19 cellular contexts compared by ENCODE assay signal in the genomic region with DNA sequence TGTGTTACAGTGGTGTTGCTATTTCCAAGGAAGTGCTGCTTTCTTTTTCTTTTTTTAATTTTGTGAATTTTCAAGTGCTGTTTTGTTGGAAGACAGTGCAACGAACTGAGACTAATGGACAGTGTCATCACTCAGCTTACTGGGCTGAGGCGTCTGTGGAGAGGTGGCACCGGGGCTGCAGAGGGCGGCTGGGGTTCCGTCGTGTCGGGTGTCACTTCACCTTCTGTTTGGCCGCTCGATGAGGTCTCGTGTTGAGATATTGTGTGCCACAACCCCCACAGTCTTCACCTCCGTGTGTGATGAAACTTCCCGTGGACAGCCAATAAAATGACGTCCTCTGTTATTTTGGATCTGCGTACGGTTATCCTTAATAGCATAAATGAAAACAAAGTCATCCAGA.
DNase-seq lines count a peak whose midpoint lies in the region; ATAC-seq, FAIRE-seq and TF ChIP-seq lines count a peak whose summit lies in the region.
"Had no signal": no experiment of that assay in that cellular context is flagged by ENCODE, and none has a peak within 500 bp of the region (broad histone marks: within the 10 kb centered on the region; RNA-seq: fewer than 3 reads in every experiment).

No MANE protein-coding gene starts in this region.

- peaks cover 4% of the 10 kb centered on the region for H3K27me3 Mint-ChIP-seq in endothelial cell (ENCODE audit: unreplicated experiment)
- H3K27me3 Mint-ChIP-seq: B cell; CD8-positive, alpha-beta memory T cell had no signal

- H3K4me1 Mint-ChIP-seq in endothelial cell (ENCODE audit: unreplicated experiment): peaks cover 35% of the 10 kb centered on the region
- H3K4me1 Mint-ChIP-seq: B cell; CD8-positive, alpha-beta memory T cell had no signal

- ATAC-seq in right cardiac atrium: peak; percentile 18 to 22
- ATAC-seq: GM12878, HCT116 had no signal

- H3K4me3 Mint-ChIP-seq in endothelial cell (ENCODE audit: unreplicated experiment): no peak overlapping the region
- H3K4me3 Mint-ChIP-seq: B cell; CD8-positive, alpha-beta memory T cell; HFFc6 had no signal

- no peak overlapping the region for H3K27ac ChIP-seq in right cardiac atrium (ENCODE audit: low read length)
- H3K27ac ChIP-seq in right atrium auricular region: no peak overlapping the region
- no peak overlapping the region for H3K27ac ChIP-seq in spleen
- H3K27ac ChIP-seq: BLaER1 treated with 17β-estradiol and CSF1 and Interleukin-3, amounts not matched to agents 10 nM and 100 nM had no signal

- WGBS in right cardiac atrium: 74% methylated on average over 15 of the region's 15 CpGs
- 92 to 97% (median 94%) methylated on average over 15 of the region's 15 CpGs for WGBS in spleen, 5 donors

- no peak for TF ChIP-seq POLR2A in spleen (IDR thresholded peaks at IDR 0.05)

- intact Hi-C loops in right cardiac atrium (cut with DNase I): no loop called here
- intact Hi-C loops in spleen (cut with DNase I; ENCODE audit: low total_unique reads): no loop called here

- H3K27ac Mint-ChIP-seq in endothelial cell (ENCODE audit: unreplicated experiment): peak overlapping the region; percentile 49
- H3K27ac Mint-ChIP-seq: B cell, HFFc6 had no signal

- TF ChIP-seq CTCF in right atrium auricular region (IDR thresholded peaks at IDR 0.05): no peak
- no peak for TF ChIP-seq CTCF in endothelial cell (IDR thresholded peaks at IDR 0.05; ENCODE audit: unreplicated experiment)
- TF ChIP-seq CTCF in spleen (IDR thresholded peaks at IDR 0.05 in 8 of 11, conservative IDR thresholded peaks at IDR 0.05 in 3 of 11): no peak
- no peak for TF ChIP-seq CTCF in D721Med (IDR thresholded peaks at IDR 0.05; ENCODE audit: insufficient read depth, missing control alignments)
- no peak for TF ChIP-seq CTCF in GM10266 (IDR thresholded peaks at IDR 0.05; ENCODE audit: control insufficient read depth, insufficient read depth, low read depth, missing control alignments)

- H3K9me3 ChIP-seq in right cardiac atrium (ENCODE audit: control insufficient read depth, low read length): no peaks in the 10 kb centered on the region
- no peaks in the 10 kb centered on the region for H3K9me3 ChIP-seq in right atrium auricular region
- H3K9me3 ChIP-seq in spleen: no peaks in the 10 kb centered on the region
- H3K9me3 ChIP-seq: BLaER1 treated with 17β-estradiol and CSF1 and Interleukin-3, amounts not matched to agents 10 nM and 100 nM; Caco-2 had no signal

- no peaks in the 10 kb centered on the region for H3K9me3 Mint-ChIP-seq in endothelial cell (ENCODE audit: unreplicated experiment)
- H3K9me3 Mint-ChIP-seq: CD8-positive, alpha-beta memory T cell; HFFc6 had no signal

- no peak for FAIRE-seq in D721Med (lab: Jason Lieb, UNC)
- FAIRE-seq: GM12878, HTR-8/SVneo had no signal

- peak in 1 of 3 donors; percentile 55 for DNase-seq in right cardiac atrium
- no peak for DNase-seq in right atrium auricular region (ENCODE audit: low spot score)
- DNase-seq in endothelial cell (ENCODE audit: low spot score): no peak
- peak; percentile 41 for DNase-seq in spleen
- DNase-seq in D721Med (ENCODE audit: insufficient read length, low spot score): no peak
- DNase-seq in GM10266 (ENCODE audit: extremely low spot score): no peak
- DNase-seq: Caco-2; CD8-positive, alpha-beta memory T cell; DMS153; DMS79 treated with DMSO at 0.1 percent for 48 hours; GF-D8; GOT3; HFFc6; IMR-90 had no signal

- no peak overlapping the region for H3K4me3 ChIP-seq in right cardiac atrium (ENCODE audit: low read length)
- H3K4me3 ChIP-seq in right atrium auricular region: no peak overlapping the region
- no peak overlapping the region for H3K4me3 ChIP-seq in spleen
- H3K4me3 ChIP-seq: BLaER1 treated with 17β-estradiol and CSF1 and Interleukin-3, amounts not matched to agents 10 nM and 100 nM; GM12878 had no signal

- H3K4me1 ChIP-seq in right cardiac atrium (ENCODE audit: control insufficient read depth, insufficient read depth, low read length): peaks cover 6% of the 10 kb centered on the region
- peaks cover 0 to 17% of the 10 kb centered on the region in 2 donors for H3K4me1 ChIP-seq in right atrium auricular region
- H3K4me1 ChIP-seq in spleen: peaks cover 0 to 23% (median 16%) of the 10 kb centered on the region in 6 donors
- H3K4me1 ChIP-seq: Caco-2 had no signal

- H3K36me3 Mint-ChIP-seq in endothelial cell (ENCODE audit: low read depth, unreplicated experiment): peaks cover 13% of the 10 kb centered on the region

- H3K27me3 ChIP-seq in right cardiac atrium (ENCODE audit: control insufficient read depth, insufficient read depth) (no peaks in the 10 kb centered on the region), right atrium auricular region (no peaks in the 10 kb centered on the region), spleen (replicated peaks in 1 of 7) (no peaks in the 10 kb centered on the region)
- H3K27me3 ChIP-seq: BLaER1 treated with 17β-estradiol and CSF1 and Interleukin-3, amounts not matched to agents 10 nM and 100 nM had no signal

- H3K36me3 ChIP-seq in right atrium auricular region (no peaks in the 10 kb centered on the region), spleen (peaks cover 0 to 24% (median 3%) of the 10 kb centered on the region in 6 donors)
